ENCODE assay signal across 17 cellular contexts in genomic region chr4:100184787-100185186, GRCh38. TPM values are rescaled to one million over a fixed set of nuclear protein-coding genes. Genes with fewer than 3 reads are reported as not detected.
DNase-seq lines count a peak whose midpoint lies in the region; ATAC-seq and TF ChIP-seq lines count a peak whose summit lies in the region.
"Had no signal": no experiment of that assay in that cellular context is flagged by ENCODE, and none has a peak within 500 bp of the region (broad histone marks: within the 10 kb centered on the region; RNA-seq: fewer than 3 reads in every experiment).

No MANE protein-coding gene starts in this region.

- intact Hi-C loops in psoas muscle (cut with DNase I), result loop anchor here (5.0 to 10.0 kb wide), 4 partner anchors 87 to 228 kb away; no protein-coding TSS in a partner anchor

- no peaks in the 10 kb centered on the region for H3K9me3 ChIP-seq in psoas muscle
- H3K9me3 ChIP-seq: BE2C, BLaER1, Caco-2 had no signal

- 71 to 90% (median 81%) methylated on average over 2 of the region's 2 CpGs for WGBS in psoas muscle, 3 donors

- TF ChIP-seq CTCF in 22Rv1 (IDR thresholded peaks at IDR 0.05) (no peak), psoas muscle (IDR thresholded peaks at IDR 0.05) (no peak)

- no peaks in the 10 kb centered on the region for H3K4me1 ChIP-seq in psoas muscle
- H3K4me1 ChIP-seq: BE2C, BLaER1, Caco-2 had no signal

- H3K27me3 ChIP-seq in psoas muscle (ENCODE audit: insufficient read depth in 3 of 3, low read length in 2 of 3), result no peaks in the 10 kb centered on the region
- H3K27me3 ChIP-seq: BE2C had no signal

- ATAC-seq in GM19463 (IDR thresholded peaks at IDR 0.05; ENCODE audit: unreplicated experiment) (peak; percentile 56), psoas muscle (no peak), HG02884 (IDR thresholded peaks at IDR 0.05; ENCODE audit: unreplicated experiment) (no peak)
- ATAC-seq: CD8-positive, alpha-beta T cell had no signal

- H3K4me3 ChIP-seq in psoas muscle, result peak overlapping the region; percentile 90
- H3K4me3 ChIP-seq: BLaER1 had no signal

- DNase-seq in psoas muscle (no peak), T-helper 1 cell (no peak), kidney glomerular epithelial cell (lab: John Stamatoyannopoulos, UW) (no peak)
- DNase-seq: 8988T; ACHN; BE2C; C1 segment of cervical spinal cord; Caco-2; Calu3; CD4-positive, alpha-beta T cell; CD8-positive, alpha-beta T cell; DMS79 treated with DMSO at 0.1 percent for 48 hours; GF-D8 had no signal

- H3K27ac ChIP-seq in 22Rv1 (peak overlapping the region; percentile 75), psoas muscle (peak overlapping the region; percentile 89)
- H3K27ac ChIP-seq: BLaER1 had no signal

- peaks cover 0 to 57% of the 10 kb centered on the region in 2 donors for H3K36me3 ChIP-seq in psoas muscle (ENCODE audit: insufficient read depth in 1 of 2, low read depth in 1 of 2)
- H3K36me3 ChIP-seq: BE2C, BLaER1 had no signal

RNA-seq across cellular contexts. Expression of gene DDIT4L, which starts 5.5 kb away (rescaled TPM):
- total RNA-seq in psoas muscle, result 100 to 1,000 TPM; 101 to 403 (median 275) TPM
- 100 to 1,000 TPM in 2 of 3 donors, 10 to 100 TPM in 1; 84.2 to 160 (median 107) TPM for polyA plus RNA-seq in psoas muscle
- total RNA-seq: CD4-positive, alpha-beta T cell had no signal
